4 cellular contexts compared by ENCODE assay signal in the genomic region with DNA sequence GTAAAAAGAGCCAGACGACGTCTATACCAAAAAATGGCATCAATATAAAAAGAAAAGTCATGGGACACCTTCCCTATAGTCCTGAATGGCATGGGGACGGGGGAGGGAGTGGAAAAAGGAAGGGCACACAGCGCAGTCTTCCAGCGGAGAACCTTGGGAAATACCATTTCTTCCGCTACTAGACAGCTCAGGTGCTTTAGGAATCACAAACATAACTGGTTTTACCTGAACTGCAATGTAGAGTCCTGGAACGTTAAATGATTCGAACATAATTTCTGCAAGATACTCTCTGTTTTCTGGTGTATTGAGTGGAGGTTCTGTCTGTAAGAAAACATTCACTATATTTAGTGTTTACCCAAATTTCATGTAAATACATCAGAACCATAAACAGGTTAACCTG. TPM values are rescaled to one million over a fixed set of nuclear protein-coding genes. Genes with fewer than 3 reads are reported as not detected.
"Had no signal": no experiment of that assay in that cellular context is flagged by ENCODE, and none has a peak within 500 bp of the region (broad histone marks: within the 10 kb centered on the region; RNA-seq: fewer than 3 reads in every experiment).

No MANE protein-coding gene starts in this region.

RNA-seq across cellular contexts. Expression of gene LRRC61, which starts 28.1 kb away (rescaled TPM):
- total RNA-seq: H4, HFFc6, HT1080 had no signal

RNA-seq across cellular contexts. Expression of gene ACTR3C, which starts 28.3 kb away (rescaled TPM):
- total RNA-seq: HFFc6, HT1080 had no signal

RNA-seq across cellular contexts. Expression of gene RARRES2, which starts 46.4 kb away (rescaled TPM):
- total RNA-seq: H4, HT1080 had no signal
- polyA plus RNA-seq: IgD-negative memory B cell had no signal
